In genomic region chr12:69998922-69999321, GRCh38 we compare ENCODE assay signal across 19 cellular contexts.
DNase-seq lines count a peak whose midpoint lies in the region; ATAC-seq and FAIRE-seq lines count a peak whose summit lies in the region.
"Had no signal": no experiment of that assay in that cellular context is flagged by ENCODE, and none has a peak within 500 bp of the region (broad histone marks: within the 10 kb centered on the region; RNA-seq: fewer than 3 reads in every experiment).

No MANE protein-coding gene starts in this region.

- DNase-seq in COLO668 (lab: John Stamatoyannopoulos, UW; ENCODE audit: unreplicated experiment): peak; percentile 9
- DNase-seq in NCI-H1105 treated with DMSO at 0.1 percent for 48 hours (lab: John Stamatoyannopoulos, UW): peak; percentile 88
- DNase-seq in NCI-H69 (lab: John Stamatoyannopoulos, UW): peak; percentile 97
- no peak for DNase-seq in NCI-H82 treated with DMSO at 0.1 percent for 48 hours (lab: John Stamatoyannopoulos, UW; ENCODE audit: unreplicated experiment)
- no peak for DNase-seq in KBM-7
- DNase-seq: CD8-positive, alpha-beta memory T cell; GF-D8; HFFc6; NCI-H1930; NCI-H226; NCI-H82; T-helper 2 cell had no signal

- no peak for ATAC-seq in HG02885 (IDR thresholded peaks at IDR 0.05; ENCODE audit: poor library complexity, unreplicated experiment)
- ATAC-seq in GM18517 (IDR thresholded peaks at IDR 0.05; ENCODE audit: unreplicated experiment): no peak
- ATAC-seq: GM23338, HepG2 had no signal

- in situ Hi-C loops in KBM-7 (cut with MboI; ENCODE audit: low pct_unique_long_range_greater_than_20kb, low sequenced_read_pairs): no loop called here

- FAIRE-seq in colon (lab: Jason Lieb, UNC): peak; percentile 75
- FAIRE-seq: A549, GM12892, HepG2 had no signal

Comparison
In these comparisons a context has a peak if more than half of its experiments do, and no peak if none do; other contexts are left out.
1. DNase-seq: peak in COLO668 (single experiment), NCI-H1105 treated with DMSO at 0.1 percent for 48 hours (single experiment) and NCI-H69 (single experiment); none in NCI-H82 treated with DMSO at 0.1 percent for 48 hours (single experiment) and KBM-7 (single experiment).